Comparison of ENCODE assay signal across 10 cellular contexts in the genomic region with DNA sequence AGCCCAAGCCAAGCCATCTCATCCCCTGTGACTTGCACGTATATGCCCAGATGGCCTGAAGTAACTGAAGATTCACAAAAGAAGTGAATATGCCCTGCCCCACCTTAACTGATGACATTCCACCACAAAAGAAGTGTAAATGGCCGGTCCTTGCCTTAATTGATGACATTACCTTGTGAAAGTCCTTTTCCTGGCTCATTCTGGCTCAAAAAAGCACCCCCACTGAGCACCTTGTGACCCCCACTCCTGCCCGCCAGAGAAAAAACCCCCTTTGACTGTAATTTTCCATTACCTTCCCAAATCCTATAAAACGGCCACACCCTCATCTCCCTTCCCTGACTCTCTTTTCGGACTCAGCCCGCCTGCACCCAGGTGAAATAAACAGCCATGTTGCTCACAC. TPM values are rescaled to one million over a fixed set of nuclear protein-coding genes. Genes with fewer than 3 reads are reported as not detected.
DNase-seq lines count a peak whose midpoint lies in the region; TF ChIP-seq lines count a peak whose summit lies in the region.
"Not testable (repeated sequence)": the region's sequence is repeated elsewhere in the genome, so short reads cannot be mapped to it uniquely, and the experiment has no call there.
"Had no signal": no experiment of that assay in that cellular context is flagged by ENCODE, and none has a peak within 500 bp of the region (broad histone marks: within the 10 kb centered on the region; RNA-seq: fewer than 3 reads in every experiment).

No MANE protein-coding gene starts in this region.

- not testable (repeated sequence) for H3T11ph ChIP-seq in H9 (ENCODE audit: low read length)

- not testable (repeated sequence) for H3K14ac ChIP-seq in H9 (ENCODE audit: insufficient read depth, low read length)

- H3K27me3 ChIP-seq in H9 (ENCODE audit: insufficient read depth, low read length); HUES64 (ENCODE audit: insufficient read depth, low read length); endodermal cell (ENCODE audit: control insufficient read depth, insufficient read depth, low read length, poor library complexity, severe bottlenecking); iPS-18a (ENCODE audit: control insufficient read depth, insufficient read depth, low read length); neural progenitor cell: not testable (repeated sequence)

- peak overlapping the region; percentile 8 for H2BK5ac ChIP-seq in H9 (ENCODE audit: insufficient read length, low read length)

- H3K36me3 ChIP-seq in ES-I3 (ENCODE audit: insufficient read depth, low read length): peaks cover 21% of the 10 kb centered on the region
- H3K36me3 ChIP-seq in HUES64 (ENCODE audit: insufficient read depth, low read length): peaks cover 23% of the 10 kb centered on the region
- H3K36me3 ChIP-seq in endodermal cell (ENCODE audit: control insufficient read depth, insufficient read depth, low read length); iPS-18a (ENCODE audit: control insufficient read depth, low read depth, low read length); neural progenitor cell: not testable (repeated sequence)

- H3K56ac ChIP-seq in H9 (ENCODE audit: insufficient read length, low read depth, low read length): not testable (repeated sequence)

- not testable (repeated sequence) for H3K79me2 ChIP-seq in H9 (ENCODE audit: insufficient read depth, low read length); neural progenitor cell (ENCODE audit: low read depth)

- not testable (repeated sequence) for H3K18ac ChIP-seq in H9 (ENCODE audit: insufficient read length, low read depth, low read length)

- H3K23ac ChIP-seq in H9 (ENCODE audit: insufficient read length, low read depth, low read length): not testable (repeated sequence)

- not testable (repeated sequence) for H4K91ac ChIP-seq in H9 (ENCODE audit: insufficient read length, low read depth, low read length)

- TF ChIP-seq CTCF in H9 (conservative IDR thresholded peaks at IDR 0.05); endodermal cell (conservative IDR thresholded peaks at IDR 0.05); neural progenitor cell (IDR thresholded peaks at IDR 0.05): not testable (repeated sequence)

- not testable (repeated sequence) for H2AK5ac ChIP-seq in H9 (ENCODE audit: insufficient read length, low read length)

- not testable (repeated sequence) for H3K79me1 ChIP-seq in H9 (ENCODE audit: insufficient read depth, low read depth, low read length, poor library complexity, severe bottlenecking)

- H3K27ac ChIP-seq in H9 (ENCODE audit: insufficient read length, low read depth, low read length) (peak overlapping the region; percentile 98), HUES64 (ENCODE audit: low read depth, low read length) (peak overlapping the region; percentile 90), iPS-18a (ENCODE audit: low read length) (peak overlapping the region; percentile 51)
- H3K27ac ChIP-seq in endodermal cell (ENCODE audit: low read depth, low read length); neural progenitor cell: not testable (repeated sequence)

- peak overlapping the region; percentile 32 for H3K4me2 ChIP-seq in H9 (ENCODE audit: insufficient read depth, insufficient read length, low read length)
- not testable (repeated sequence) for H3K4me2 ChIP-seq in neural progenitor cell

- peak overlapping the region; percentile 90 for H2BK20ac ChIP-seq in H9 (ENCODE audit: low read depth, low read length, poor library complexity, severe bottlenecking)

- peak overlapping the region; percentile 77 for H2BK120ac ChIP-seq in H9 (ENCODE audit: low read depth, low read length, poor library complexity, severe bottlenecking)

- H2AFZ ChIP-seq in H9 (ENCODE audit: low read length): not testable (repeated sequence)
- H2AFZ ChIP-seq in neural progenitor cell (replicated peaks): peak overlapping the region; percentile 57

- H4K8ac ChIP-seq in H9 (replicated peaks; ENCODE audit: insufficient read length, low read depth, low read length): not testable (repeated sequence)

- peak overlapping the region in 1 of 2 experiments; percentile 50; a peak in 2 of 5 replicates for H3K4me3 Mint-ChIP-seq in H9
- peak overlapping the region; percentile 5 for H3K4me3 Mint-ChIP-seq in endodermal cell
- not testable (repeated sequence) for H3K4me3 Mint-ChIP-seq in neural progenitor cell

- not testable (repeated sequence) for H3K27me3 Mint-ChIP-seq in H9 (ENCODE audit: low read depth); neural progenitor cell (ENCODE audit: insufficient read depth, low read depth)
- peaks cover 14% of the 10 kb centered on the region for H3K27me3 Mint-ChIP-seq in endodermal cell (ENCODE audit: insufficient read depth)

- not testable (repeated sequence) for H3K9me3 ChIP-seq in ES-I3 (ENCODE audit: control insufficient read depth, insufficient read depth, low read length); H9 (ENCODE audit: control insufficient read depth, low read depth, low read length); HUES64 (ENCODE audit: insufficient read depth, low read depth, low read length); endodermal cell (ENCODE audit: control insufficient read depth, low read length); iPS-18a (ENCODE audit: control insufficient read depth, low read depth, low read length); neural progenitor cell (ENCODE audit: low read depth)

- H3K36me3 Mint-ChIP-seq in H9 (ENCODE audit: insufficient read depth in 1 of 3, low read depth in 3 of 3): peaks cover 18 to 69% (median 25%) of the 10 kb centered on the region in 3 experiments; a peak in 6 of 7 replicates
- not testable (repeated sequence) for H3K36me3 Mint-ChIP-seq in endodermal cell (ENCODE audit: low read depth); neural progenitor cell

- H2BK12ac ChIP-seq in H9 (ENCODE audit: insufficient read length, low read depth, low read length): not testable (repeated sequence)

- H4K5ac ChIP-seq in H9 (ENCODE audit: insufficient read length, low read depth, low read length): peak overlapping the region; percentile 28

- H3K27ac Mint-ChIP-seq in H9 (peak overlapping the region; percentile 79 to 98 (median 89)), endodermal cell (peak overlapping the region; percentile 52)
- H3K27ac Mint-ChIP-seq in neural progenitor cell: not testable (repeated sequence)

- not testable (repeated sequence) for H3K4ac ChIP-seq in H9 (ENCODE audit: low read depth, low read length)

- DNase-seq in H9: peak; percentile 79
- peak; percentile 84 for DNase-seq in endodermal cell
- DNase-seq in neural progenitor cell (ENCODE audit: low spot score): not testable (repeated sequence)

- H3K9ac ChIP-seq in ES-I3 (ENCODE audit: low read depth, low read length): peak overlapping the region; percentile 55
- H3K9ac ChIP-seq in H9 (ENCODE audit: extremely low read depth, insufficient read length, low read length): peak overlapping the region; percentile 20
- H3K9ac ChIP-seq in HUES64 (ENCODE audit: low read depth, low read length): peak overlapping the region; percentile 73
- H3K9ac ChIP-seq in endodermal cell (ENCODE audit: extremely low read depth, low read length, poor library complexity, severe bottlenecking); iPS-18a (ENCODE audit: low read length); neural progenitor cell: not testable (repeated sequence)

- peaks cover 45 to 64% of the 10 kb centered on the region in 2 experiments for H3K4me1 Mint-ChIP-seq in H9
- peaks cover 43% of the 10 kb centered on the region for H3K4me1 Mint-ChIP-seq in endodermal cell
- H3K4me1 Mint-ChIP-seq in neural progenitor cell: not testable (repeated sequence)

- H3K23me2 ChIP-seq in H9 (ENCODE audit: insufficient read length, low read depth, low read length, poor library complexity, severe bottlenecking): not testable (repeated sequence)

- no CpG with 5 or more reads among the region's 6 CpGs for WGBS in H9 (ENCODE audit: extremely low coverage, insufficient read length, low lambda C conversion rate)
- WGBS in HUES64: 8% methylated on average over 6 of the region's 6 CpGs
- WGBS in endodermal cell (ENCODE audit: insufficient coverage in 1 of 2, insufficient read length in 1 of 2), 2 experiments: 17% methylated on average over 5 of the region's 6 CpGs; no CpG with 5 or more reads in 1 of the 2 experiments

- peak overlapping the region; percentile 52 for H3K4me3 ChIP-seq in HUES64 (ENCODE audit: low read length)
- not testable (repeated sequence) for H3K4me3 ChIP-seq in endodermal cell (ENCODE audit: low read length); iPS-18a (ENCODE audit: low read length); neural progenitor cell

- H2BK15ac ChIP-seq in H9 (ENCODE audit: low read depth, low read length): not testable (repeated sequence)

- not testable (repeated sequence) for H4K20me1 ChIP-seq in H9 (ENCODE audit: control insufficient read depth, insufficient read depth, insufficient read length); neural progenitor cell (ENCODE audit: low read depth)

- peaks cover 0 to 20% of the 10 kb centered on the region in 2 experiments; a peak in 4 of 5 replicates for H3K9me3 Mint-ChIP-seq in H9
- not testable (repeated sequence) for H3K9me3 Mint-ChIP-seq in endodermal cell, neural progenitor cell

- H3F3A ChIP-seq in neural progenitor cell (ENCODE audit: low read depth): not testable (repeated sequence)

- H3K4me1 ChIP-seq in ES-I3 (ENCODE audit: insufficient read depth, low read length) (peaks cover 16% of the 10 kb centered on the region; the same call in 1 of the 2 replicates), HUES64 (ENCODE audit: insufficient read depth, low read length) (peaks cover 13% of the 10 kb centered on the region; the same call in 1 of the 2 replicates), iPS-18a (ENCODE audit: control insufficient read depth, low read depth, low read length) (peaks cover 13% of the 10 kb centered on the region)
- not testable (repeated sequence) for H3K4me1 ChIP-seq in H9 (ENCODE audit: insufficient read depth, low read length); endodermal cell (ENCODE audit: control insufficient read depth, insufficient read depth, low read length); neural progenitor cell

RNA-seq across cellular contexts. Expression of a gene that starts 37.8 kb away (rescaled TPM):
- 0.22 and 0.29 TPM in 2 replicates for total RNA-seq in H9 (2021)
- 0.70 TPM for polyA plus RNA-seq in HUES64 (2013, experiment 1 of 2)
- polyA plus RNA-seq in HUES64 (2013, experiment 2 of 2): 0.44 TPM
- under 1 TPM in 1 of 2 donors, not detected in 1; 0.40 TPM for total RNA-seq in endodermal cell
- 0.46 TPM for polyA plus RNA-seq in endodermal cell (2013, experiment 1 of 2)
- polyA plus RNA-seq in endodermal cell (2013, experiment 2 of 2): 0.54 TPM
- 0.50 and 0.51 TPM in 2 replicates for total RNA-seq in neural progenitor cell (ENCODE audit: low replicate concordance)
- total RNA-seq: CD4-positive, alpha-beta T cell; CD8-positive, alpha-beta memory T cell had no signal
- polyA plus RNA-seq: A549; CD14-positive monocyte; CD8-positive, alpha-beta memory T cell had no signal
